23 cellular contexts compared by ENCODE assay signal in the genomic region with DNA sequence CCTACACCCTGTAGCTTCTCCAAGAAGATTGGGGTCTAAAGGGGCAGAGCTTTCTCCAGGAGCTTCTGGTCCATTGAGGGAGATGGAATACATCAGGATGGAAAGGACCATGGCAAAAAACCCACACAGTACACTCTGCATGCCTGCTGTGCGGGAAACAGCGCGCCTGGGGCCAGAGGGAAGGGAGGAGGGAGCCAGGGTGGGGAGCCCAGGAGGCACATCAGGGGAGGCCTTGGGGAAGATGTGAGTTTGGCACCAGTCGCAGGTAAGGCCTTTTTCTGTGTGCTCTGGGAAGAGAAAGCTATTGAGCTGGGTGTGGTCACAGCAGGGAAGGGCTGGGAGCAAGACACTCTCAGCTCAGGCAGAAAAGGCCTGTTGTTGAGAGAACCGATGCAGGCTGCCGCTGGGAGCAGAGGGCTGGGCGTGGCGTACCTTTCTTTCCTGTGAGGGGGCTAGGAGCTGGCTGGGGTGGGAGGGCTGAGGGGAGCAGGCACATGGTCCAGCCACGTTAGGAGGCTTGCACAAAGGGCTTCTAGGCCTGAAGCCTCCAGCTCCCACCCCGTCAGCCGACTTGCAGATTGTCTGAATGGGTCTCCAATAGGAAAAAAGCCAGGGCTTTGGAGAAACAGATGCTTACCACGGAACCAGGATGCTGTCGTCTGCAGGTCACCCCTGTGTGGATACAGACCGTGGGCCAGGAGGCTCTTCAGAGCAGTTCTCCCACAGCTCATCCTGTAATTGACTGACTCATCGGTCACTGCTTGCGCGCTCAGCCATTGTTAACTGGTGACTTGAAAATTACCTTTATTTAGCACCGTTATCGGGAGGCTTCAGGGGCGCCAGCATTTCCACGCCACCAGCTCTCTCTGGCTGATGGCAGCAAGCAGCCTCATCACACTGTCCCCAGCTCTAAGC.
DNase-seq lines count a peak whose midpoint lies in the region; ATAC-seq and TF ChIP-seq lines count a peak whose summit lies in the region.
"Had no signal": no experiment of that assay in that cellular context is flagged by ENCODE, and none has a peak within 500 bp of the region (broad histone marks: within the 10 kb centered on the region; RNA-seq: fewer than 3 reads in every experiment).

No MANE protein-coding gene starts in this region.

- no peak overlapping the region for H3K4me3 ChIP-seq in MM.1S (ENCODE audit: low read length)
- H3K4me3 ChIP-seq: dorsolateral prefrontal cortex, esophagus squamous epithelium, upper lobe of right lung had no signal

- H3K4me1 Mint-ChIP-seq in Calu3 (ENCODE audit: low read depth, unreplicated experiment), result no peaks in the 10 kb centered on the region
- H3K4me1 Mint-ChIP-seq: activated B cell treated with CpG ODN at 0.5 μM for 24 hours; activated naive CD8-positive, alpha-beta T cell treated with anti-CD3 and anti-CD28 coated beads, Interleukin-2, amount 50 U/mL, for 24 hours had no signal

- no peak for ATAC-seq in HG03565 (IDR thresholded peaks at IDR 0.05; ENCODE audit: unreplicated experiment)
- no peak for ATAC-seq in left cardiac atrium
- ATAC-seq in HG02973 (IDR thresholded peaks at IDR 0.05; ENCODE audit: unreplicated experiment), result no peak
- ATAC-seq: activated naive CD8-positive, alpha-beta T cell treated with anti-CD3 and anti-CD28 coated beads, Interleukin-2, amount 50 U/mL, for 24 hours; stimulated activated naive CD8-positive, alpha-beta T cell treated with anti-CD3 and anti-CD28 coated beads, Interleukin-15, Interleukin-2, amounts not matched to agents 100 U/mL and 50 U/mL, for 24 hours; upper lobe of right lung had no signal

- H3K27ac Mint-ChIP-seq in Calu3 (ENCODE audit: unreplicated experiment), result no peak overlapping the region
- H3K27ac Mint-ChIP-seq: activated B cell treated with CpG ODN at 0.5 μM for 24 hours; activated naive CD8-positive, alpha-beta T cell treated with anti-CD3 and anti-CD28 coated beads, Interleukin-2, amount 50 U/mL, for 24 hours; activated T-helper 1 cell treated with anti-CD3 and anti-CD28 coated beads, Interleukin-12 subunit alpha, Interleukin-12 subunit beta, Interleukin-2, Interleukin-4 antibody, amounts not matched to agents 30 ng/mL and 10 ng/mL and 1 ng/mL, durations not matched to agents 14 hours and 24 hours and 36 hours; mesothelial cell of epicardium; T-helper 1 cell treated with Interleukin-12 subunit alpha and Interleukin-12 subunit beta and Interleukin-4 antibody, amounts not matched to agents 30 μg/mL and 1 μg/mL, for 36 hours had no signal

- H3K4me1 ChIP-seq in MM.1S (ENCODE audit: low read length), result no peaks in the 10 kb centered on the region
- H3K4me1 ChIP-seq: upper lobe of right lung had no signal

- H3K9me3 ChIP-seq in MM.1S (replicated peaks; ENCODE audit: insufficient read depth, low read length), result no peaks in the 10 kb centered on the region
- H3K9me3 ChIP-seq: esophagus squamous epithelium, upper lobe of right lung had no signal

- no peak overlapping the region for H3K9ac ChIP-seq in MM.1S (ENCODE audit: low read length)

- BruUV-seq in Calu3 (replicated peaks; lab: Mats Ljungman, UMichigan), result no TSS peak

- H3F3A ChIP-seq in MM.1S (ENCODE audit: insufficient read depth, low read length), result no peaks in the 10 kb centered on the region

- H3K9me3 Mint-ChIP-seq in Calu3 (ENCODE audit: low read depth, unreplicated experiment), result no peaks in the 10 kb centered on the region
- H3K9me3 Mint-ChIP-seq: activated B cell treated with CpG ODN at 0.5 μM for 24 hours; activated naive CD8-positive, alpha-beta T cell treated with anti-CD3 and anti-CD28 coated beads, Interleukin-2, amount 50 U/mL, for 24 hours; activated T-helper 1 cell treated with anti-CD3 and anti-CD28 coated beads, Interleukin-12 subunit alpha, Interleukin-12 subunit beta, Interleukin-2, Interleukin-4 antibody, amounts not matched to agents 30 ng/mL and 10 ng/mL and 1 ng/mL, durations not matched to agents 14 hours and 24 hours and 36 hours; mesothelial cell of epicardium; T-helper 1 cell treated with Interleukin-12 subunit alpha and Interleukin-12 subunit beta and Interleukin-4 antibody, amounts not matched to agents 30 μg/mL and 1 μg/mL, for 36 hours had no signal

- H3K27ac ChIP-seq in MM.1S (ENCODE audit: low read length), result no peak overlapping the region
- H3K27ac ChIP-seq: dorsolateral prefrontal cortex, upper lobe of right lung had no signal

- H2AFZ ChIP-seq in MM.1S (ENCODE audit: low read length), result no peak overlapping the region

- no peaks in the 10 kb centered on the region for H3K79me2 ChIP-seq in MM.1S (ENCODE audit: low read length)

- DNase-seq in Calu3, result peak; percentile 8
- peak; percentile 15 for DNase-seq in NCI-H1417 treated with DMSO at 0.1 percent for 48 hours (lab: John Stamatoyannopoulos, UW)
- peak; percentile 95 for DNase-seq in NCI-H69 (lab: John Stamatoyannopoulos, UW)
- peak; percentile 51 for DNase-seq in iPS-NIHi7 (ENCODE audit: extremely low spot score)
- no peak for DNase-seq in MM.1S
- no peak for DNase-seq in left cardiac atrium
- DNase-seq: ACHN; activated B cell treated with CpG ODN at 0.5 μM for 24 hours; activated CD8-positive, alpha-beta memory T cell treated with anti-CD3 and anti-CD28 coated beads for 24 hours; activated naive CD8-positive, alpha-beta T cell treated with anti-CD3 and anti-CD28 coated beads, Interleukin-2, amount 50 U/mL, for 24 hours; dorsolateral prefrontal cortex; esophagus squamous epithelium; HCEC 1CT; Karpas-422; NCI-H1694 treated with DMSO at 0.1 percent for 48 hours; stimulated activated CD4-positive, alpha-beta T cell treated with anti-CD3 and anti-CD28 coated beads, Interleukin-15, amount 100 ng/mL, for 24 hours; stimulated activated naive CD8-positive, alpha-beta T cell treated with anti-CD3 and anti-CD28 coated beads, Interleukin-15, Interleukin-2, amounts not matched to agents 100 U/mL and 50 U/mL, for 24 hours; upper lobe of right lung had no signal

- intact Hi-C loops in Calu3 (cut with micrococcal nuclease; ENCODE audit: unreplicated experiment) (no loop called here), left cardiac atrium (cut with DNase I) (no loop called here)

- H3K9me2 ChIP-seq in MM.1S (replicated peaks; ENCODE audit: insufficient read depth, low read length), result no peaks in the 10 kb centered on the region

- no peak overlapping the region for H3K4me3 Mint-ChIP-seq in Calu3 (ENCODE audit: low read depth, unreplicated experiment)
- H3K4me3 Mint-ChIP-seq: activated B cell treated with CpG ODN at 0.5 μM for 24 hours; activated naive CD8-positive, alpha-beta T cell treated with anti-CD3 and anti-CD28 coated beads, Interleukin-2, amount 50 U/mL, for 24 hours; activated T-helper 1 cell treated with anti-CD3 and anti-CD28 coated beads, Interleukin-12 subunit alpha, Interleukin-12 subunit beta, Interleukin-2, Interleukin-4 antibody, amounts not matched to agents 30 ng/mL and 10 ng/mL and 1 ng/mL, durations not matched to agents 14 hours and 24 hours and 36 hours; mesothelial cell of epicardium; T-helper 1 cell treated with Interleukin-12 subunit alpha and Interleukin-12 subunit beta and Interleukin-4 antibody, amounts not matched to agents 30 μg/mL and 1 μg/mL, for 36 hours had no signal

- no peak overlapping the region for H3K4me2 ChIP-seq in MM.1S (ENCODE audit: low read depth, low read length)

- no peaks in the 10 kb centered on the region for H4K20me1 ChIP-seq in MM.1S (ENCODE audit: insufficient read depth, low read length)

- TF ChIP-seq CTCF in Calu3 (IDR thresholded peaks at IDR 0.05; ENCODE audit: unreplicated experiment), result no peak
- TF ChIP-seq CTCF in MM.1S (IDR thresholded peaks at IDR 0.05; ENCODE audit: low read length), result no peak

- H3K36me3 ChIP-seq in MM.1S (replicated peaks; ENCODE audit: insufficient read depth, low read length), result no peaks in the 10 kb centered on the region
- H3K36me3 ChIP-seq: esophagus squamous epithelium, upper lobe of right lung had no signal

- CTCF ChIA-PET in Calu3 (lab: Charles Lee), result interaction anchor here (0.5 kb wide), 1 partner anchor 522 kb away, joined by 4 read pairs; no protein-coding TSS in a partner anchor

- H3K27me3 ChIP-seq in MM.1S (replicated peaks; ENCODE audit: insufficient read depth, low read length), result no peaks in the 10 kb centered on the region
- H3K27me3 ChIP-seq: dorsolateral prefrontal cortex, upper lobe of right lung had no signal

- H3K27me3 Mint-ChIP-seq in Calu3 (ENCODE audit: unreplicated experiment), result peaks cover 11% of the 10 kb centered on the region
- H3K27me3 Mint-ChIP-seq: activated B cell treated with CpG ODN at 0.5 μM for 24 hours; activated naive CD8-positive, alpha-beta T cell treated with anti-CD3 and anti-CD28 coated beads, Interleukin-2, amount 50 U/mL, for 24 hours had no signal

- H3K36me3 Mint-ChIP-seq in Calu3 (ENCODE audit: insufficient read depth, unreplicated experiment), result no peaks in the 10 kb centered on the region
- H3K36me3 Mint-ChIP-seq: mesothelial cell of epicardium had no signal

Comparison
In these comparisons a context has a peak if more than half of its experiments do, and no peak if none do; other contexts are left out.
1. DNase-seq: peak in Calu3 (single experiment), NCI-H1417 treated with DMSO at 0.1 percent for 48 hours (single experiment), NCI-H69 (single experiment) and iPS-NIHi7 (single experiment); none in MM.1S (single experiment) and left cardiac atrium (single experiment).